ENCODE assay signal across 20 cellular contexts in genomic region chr12:52636189-52636588, GRCh38. TPM values are rescaled to one million over a fixed set of nuclear protein-coding genes. Genes with fewer than 3 reads are reported as not detected.
DNase-seq lines count a peak whose midpoint lies in the region; ATAC-seq and TF ChIP-seq lines count a peak whose summit lies in the region.
"Had no signal": no experiment of that assay in that cellular context is flagged by ENCODE, and none has a peak within 500 bp of the region (broad histone marks: within the 10 kb centered on the region; RNA-seq: fewer than 3 reads in every experiment).

No MANE protein-coding gene starts in this region.

- no peak overlapping the region for H2BK12ac ChIP-seq in H9 (ENCODE audit: insufficient read length, low read depth, low read length)

- H4K8ac ChIP-seq in H9 (replicated peaks; ENCODE audit: insufficient read length, low read depth, low read length) = no peak overlapping the region

- DNase-seq in activated naive CD4-positive, alpha-beta T cell treated with anti-CD3 and anti-CD28 coated beads, Interleukin-2, amount 10 ng/mL, durations not matched to agents 7 days and 5 days = peak; percentile 21
- no peak for DNase-seq in activated naive CD4-positive, alpha-beta T cell treated with anti-CD3 and anti-CD28 coated beads for 36 hours
- DNase-seq in H9 (peak; percentile 22), osteocyte (ENCODE audit: extremely low spot score, unreplicated experiment) (peak; percentile 48), NCI-H774 (lab: John Stamatoyannopoulos, UW) (no peak), NCI-H2171 treated with DMSO at 0.1 percent for 48 hours (lab: John Stamatoyannopoulos, UW) (no peak)
- no peak for DNase-seq in effector memory CD8-positive, alpha-beta T cell
- DNase-seq: KBM-7, NCI-H1092, NCI-H226, NCI-H526 had no signal

- H4K91ac ChIP-seq in H9 (ENCODE audit: insufficient read length, low read depth, low read length) = no peak overlapping the region

- no peak for TF ChIP-seq CTCF in H9 (conservative IDR thresholded peaks at IDR 0.05)
- TF ChIP-seq CTCF in osteocyte (IDR thresholded peaks at IDR 0.05) = no peak

- no peaks in the 10 kb centered on the region for H3K23me2 ChIP-seq in H9 (ENCODE audit: insufficient read length, low read depth, low read length, poor library complexity, severe bottlenecking)

- H2BK15ac ChIP-seq in H9 (ENCODE audit: low read depth, low read length) = no peak overlapping the region

- no peaks in the 10 kb centered on the region for H3K27me3 ChIP-seq in H9 (ENCODE audit: insufficient read depth, low read length)

- no peaks in the 10 kb centered on the region for H3K79me2 ChIP-seq in H9 (ENCODE audit: insufficient read depth, low read length)

- H3K9ac ChIP-seq in H9 (ENCODE audit: extremely low read depth, insufficient read length, low read length) = no peak overlapping the region
- H3K9ac ChIP-seq: GM23248 had no signal

- ATAC-seq in effector memory CD8-positive, alpha-beta T cell (replicated peaks) = peak; percentile 62
- ATAC-seq in HG02852 (IDR thresholded peaks at IDR 0.05; ENCODE audit: unreplicated experiment) = no peak
- ATAC-seq: GM12878 had no signal

- no CpG with 5 or more reads among the region's 6 CpGs for WGBS in H9 (ENCODE audit: extremely low coverage, insufficient read length, low lambda C conversion rate)

- no peaks in the 10 kb centered on the region for H3K4me1 ChIP-seq in H9 (ENCODE audit: insufficient read depth, low read length)

- H3K9me3 ChIP-seq in H9 (ENCODE audit: control insufficient read depth, low read depth, low read length) = no peaks in the 10 kb centered on the region

- no peak overlapping the region for H2BK5ac ChIP-seq in H9 (ENCODE audit: insufficient read length, low read length)

- peaks cover 8% of the 10 kb centered on the region for H3K27me3 Mint-ChIP-seq in activated naive CD4-positive, alpha-beta T cell treated with anti-CD3 and anti-CD28 coated beads, Interleukin-2, amount 10 ng/mL, durations not matched to agents 7 days and 5 days
- no peaks in the 10 kb centered on the region for H3K27me3 Mint-ChIP-seq in activated naive CD4-positive, alpha-beta T cell treated with anti-CD3 and anti-CD28 coated beads for 36 hours (ENCODE audit: low read depth)
- H3K27me3 Mint-ChIP-seq in H9 (ENCODE audit: low read depth) = peaks cover 6% of the 10 kb centered on the region
- peaks cover 6 to 39% of the 10 kb centered on the region in 2 donors for H3K27me3 Mint-ChIP-seq in effector memory CD8-positive, alpha-beta T cell
- H3K27me3 Mint-ChIP-seq in osteocyte (ENCODE audit: unreplicated experiment) = peaks cover 59% of the 10 kb centered on the region

- no peak overlapping the region for H3K27ac ChIP-seq in H9 (ENCODE audit: insufficient read length, low read depth, low read length)
- H3K27ac ChIP-seq: GM23248, RWPE1 had no signal

- H2AK5ac ChIP-seq in H9 (ENCODE audit: insufficient read length, low read length) = no peak overlapping the region

- H3K4me2 ChIP-seq in H9 (ENCODE audit: insufficient read depth, insufficient read length, low read length) = no peak overlapping the region

- H3K14ac ChIP-seq in H9 (ENCODE audit: insufficient read depth, low read length) = no peak overlapping the region

- H2BK120ac ChIP-seq in H9 (ENCODE audit: low read depth, low read length, poor library complexity, severe bottlenecking) = no peak overlapping the region

- no peak overlapping the region for H3K27ac Mint-ChIP-seq in activated naive CD4-positive, alpha-beta T cell treated with anti-CD3 and anti-CD28 coated beads, Interleukin-2, amount 10 ng/mL, durations not matched to agents 7 days and 5 days
- H3K27ac Mint-ChIP-seq in activated naive CD4-positive, alpha-beta T cell treated with anti-CD3 and anti-CD28 coated beads for 36 hours = no peak overlapping the region
- no peak overlapping the region; a peak in 1 of 7 replicates for H3K27ac Mint-ChIP-seq in H9
- no peak overlapping the region for H3K27ac Mint-ChIP-seq in effector memory CD8-positive, alpha-beta T cell
- H3K27ac Mint-ChIP-seq in osteocyte (ENCODE audit: unreplicated experiment) = no peak overlapping the region

- no peak overlapping the region for H3K23ac ChIP-seq in H9 (ENCODE audit: insufficient read length, low read depth, low read length)

- intact Hi-C loops in activated naive CD4-positive, alpha-beta T cell treated with anti-CD3 and anti-CD28 coated beads for 36 hours (cut with micrococcal nuclease) = no loop called here

- no peak overlapping the region for H2BK20ac ChIP-seq in H9 (ENCODE audit: low read depth, low read length, poor library complexity, severe bottlenecking)

- CTCF ChIA-PET in activated naive CD4-positive, alpha-beta T cell treated with anti-CD3 and anti-CD28 coated beads, Interleukin-2, amount 10 ng/mL, durations not matched to agents 7 days and 5 days (lab: Charles Lee) = no interaction called here
- CTCF ChIA-PET in activated naive CD4-positive, alpha-beta T cell treated with anti-CD3 and anti-CD28 coated beads for 36 hours (lab: Charles Lee) = interaction anchor here (0.8 kb wide), 1 partner anchor 127 kb away, joined by 3 read pairs; no protein-coding TSS in a partner anchor

- H3K36me3 Mint-ChIP-seq in activated naive CD4-positive, alpha-beta T cell treated with anti-CD3 and anti-CD28 coated beads, Interleukin-2, amount 10 ng/mL, durations not matched to agents 7 days and 5 days = peaks cover 1% of the 10 kb centered on the region
- H3K36me3 Mint-ChIP-seq in activated naive CD4-positive, alpha-beta T cell treated with anti-CD3 and anti-CD28 coated beads for 36 hours (ENCODE audit: low read depth) = no peaks in the 10 kb centered on the region
- H3K36me3 Mint-ChIP-seq in H9 (ENCODE audit: insufficient read depth in 1 of 3, low read depth in 3 of 3) (no peaks in the 10 kb centered on the region), osteocyte (ENCODE audit: unreplicated experiment) (no peaks in the 10 kb centered on the region)
- H3K36me3 Mint-ChIP-seq in effector memory CD8-positive, alpha-beta T cell (ENCODE audit: insufficient read depth) = no peaks in the 10 kb centered on the region

- no peaks in the 10 kb centered on the region for H4K20me1 ChIP-seq in H9 (ENCODE audit: control insufficient read depth, insufficient read depth, insufficient read length)

- no peak overlapping the region for H3K56ac ChIP-seq in H9 (ENCODE audit: insufficient read length, low read depth, low read length)

- no peak overlapping the region for H3K4me3 Mint-ChIP-seq in activated naive CD4-positive, alpha-beta T cell treated with anti-CD3 and anti-CD28 coated beads, Interleukin-2, amount 10 ng/mL, durations not matched to agents 7 days and 5 days
- no peak overlapping the region for H3K4me3 Mint-ChIP-seq in activated naive CD4-positive, alpha-beta T cell treated with anti-CD3 and anti-CD28 coated beads for 36 hours
- H3K4me3 Mint-ChIP-seq in H9 (no peak overlapping the region), osteocyte (ENCODE audit: unreplicated experiment) (no peak overlapping the region)
- no peak overlapping the region for H3K4me3 Mint-ChIP-seq in effector memory CD8-positive, alpha-beta T cell

- H3K79me1 ChIP-seq in H9 (ENCODE audit: insufficient read depth, low read depth, low read length, poor library complexity, severe bottlenecking) = no peaks in the 10 kb centered on the region

- peaks cover 1% of the 10 kb centered on the region for H3K9me3 Mint-ChIP-seq in activated naive CD4-positive, alpha-beta T cell treated with anti-CD3 and anti-CD28 coated beads, Interleukin-2, amount 10 ng/mL, durations not matched to agents 7 days and 5 days
- H3K9me3 Mint-ChIP-seq in activated naive CD4-positive, alpha-beta T cell treated with anti-CD3 and anti-CD28 coated beads for 36 hours = no peaks in the 10 kb centered on the region
- H3K9me3 Mint-ChIP-seq in H9 (no peaks in the 10 kb centered on the region), osteocyte (ENCODE audit: unreplicated experiment) (no peaks in the 10 kb centered on the region)
- H3K9me3 Mint-ChIP-seq in effector memory CD8-positive, alpha-beta T cell = no peaks in the 10 kb centered on the region

- H3K4ac ChIP-seq in H9 (ENCODE audit: low read depth, low read length) = no peak overlapping the region

- no peak overlapping the region for H3K18ac ChIP-seq in H9 (ENCODE audit: insufficient read length, low read depth, low read length)

- H2AFZ ChIP-seq in H9 (ENCODE audit: low read length) = no peak overlapping the region
- H2AFZ ChIP-seq: GM23248 had no signal

- no peak overlapping the region for H3T11ph ChIP-seq in H9 (ENCODE audit: low read length)

- no peak overlapping the region for H4K5ac ChIP-seq in H9 (ENCODE audit: insufficient read length, low read depth, low read length)

- H3K4me1 Mint-ChIP-seq in activated naive CD4-positive, alpha-beta T cell treated with anti-CD3 and anti-CD28 coated beads, Interleukin-2, amount 10 ng/mL, durations not matched to agents 7 days and 5 days = peaks cover 50% of the 10 kb centered on the region
- peaks cover 47% of the 10 kb centered on the region for H3K4me1 Mint-ChIP-seq in activated naive CD4-positive, alpha-beta T cell treated with anti-CD3 and anti-CD28 coated beads for 36 hours (ENCODE audit: low read depth)
- no peaks in the 10 kb centered on the region for H3K4me1 Mint-ChIP-seq in H9
- peaks cover 20 to 29% of the 10 kb centered on the region in 2 donors for H3K4me1 Mint-ChIP-seq in effector memory CD8-positive, alpha-beta T cell (ENCODE audit: low read depth in 2 of 2)
- no peaks in the 10 kb centered on the region for H3K4me1 Mint-ChIP-seq in osteocyte (ENCODE audit: unreplicated experiment)

RNA-seq across cellular contexts. Expression of gene KRT2, which starts 15.8 kb away (rescaled TPM):
- not detected for total RNA-seq in activated naive CD4-positive, alpha-beta T cell treated with anti-CD3 and anti-CD28 coated beads for 36 hours
- not detected in 2 replicates for total RNA-seq in H9 (2021)
- total RNA-seq in osteocyte = not detected in 2 replicates
- total RNA-seq: A673, G401, GM23248, HT1080, M059J, OCI-LY7 had no signal

RNA-seq across cellular contexts. Expression of gene KRT73, which starts 17.8 kb away (rescaled TPM):
- 1 to 10 TPM; 1.4 to 2.1 TPM for total RNA-seq in activated naive CD4-positive, alpha-beta T cell treated with anti-CD3 and anti-CD28 coated beads for 36 hours
- not detected in 2 replicates for total RNA-seq in H9 (2021)
- total RNA-seq in osteocyte = not detected in 2 replicates
- total RNA-seq: A673, G401, GM12878, GM23248, HT1080, M059J, OCI-LY7 had no signal

RNA-seq across cellular contexts. Expression of gene KRT72, which starts 34.9 kb away (rescaled TPM):
- total RNA-seq in activated naive CD4-positive, alpha-beta T cell treated with anti-CD3 and anti-CD28 coated beads for 36 hours = 1 to 10 TPM; 2.3 TPM
- not detected in 2 replicates for total RNA-seq in H9 (2021)
- total RNA-seq in osteocyte = not detected in 2 replicates
- total RNA-seq: A673, G401, GM12878, GM23248, HT1080, M059J, OCI-LY7 had no signal

RNA-seq across cellular contexts. Expression of gene KRT1, which starts 44.0 kb away (rescaled TPM):
- not detected for total RNA-seq in activated naive CD4-positive, alpha-beta T cell treated with anti-CD3 and anti-CD28 coated beads for 36 hours
- total RNA-seq in H9 (2021) (not detected in 2 replicates), osteocyte (not detected in 2 replicates)
- total RNA-seq: A673, G401, GM12878, GM23248, HT1080, M059J, OCI-LY7 had no signal

Comparison
In these comparisons a context has a peak if more than half of its experiments do, and no peak if none do; other contexts are left out.
1. DNase-seq: peak in activated naive CD4-positive, alpha-beta T cell treated with anti-CD3 and anti-CD28 coated beads, Interleukin-2, amount 10 ng/mL, durations not matched to agents 7 days and 5 days (single experiment), H9 (single experiment) and osteocyte (single experiment); none in activated naive CD4-positive, alpha-beta T cell treated with anti-CD3 and anti-CD28 coated beads for 36 hours (single experiment), effector memory CD8-positive, alpha-beta T cell (0 of 3), NCI-H774 (single experiment) and NCI-H2171 treated with DMSO at 0.1 percent for 48 hours (single experiment).